In the genomic region with DNA sequence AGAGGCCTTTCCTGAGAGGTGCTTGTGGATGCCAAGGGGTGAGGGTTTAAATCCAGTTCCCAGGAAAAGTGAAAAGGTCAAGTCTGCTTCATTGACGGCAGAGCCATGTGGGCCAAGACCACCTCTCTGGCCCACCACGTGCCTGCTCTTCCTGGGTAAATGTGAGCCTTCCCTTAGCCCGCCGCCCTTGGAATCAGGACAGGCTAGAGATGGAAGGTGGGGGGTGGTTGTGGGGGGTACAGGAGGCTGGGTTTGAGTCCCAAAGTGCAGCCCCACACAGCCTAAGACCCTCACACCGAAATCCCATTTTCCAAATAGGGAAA, we compare ENCODE assay signal across 18 cellular contexts.
"Had no signal": no experiment of that assay in that cellular context is flagged by ENCODE, and none has a peak within 500 bp of the region (broad histone marks: within the 10 kb centered on the region; RNA-seq: fewer than 3 reads in every experiment).

No MANE protein-coding gene starts in this region.

- H3K4me1 ChIP-seq: lower lobe of right lung had no signal

- H3K4me3 Mint-ChIP-seq: activated naive CD8-positive, alpha-beta T cell; activated T-helper 1 cell treated with anti-CD3 and anti-CD28 coated beads, Interleukin-12 subunit alpha, Interleukin-12 subunit beta, Interleukin-2, Interleukin-4 antibody, amounts not matched to agents 30 ng/mL and 10 ng/mL and 1 ng/mL, durations not matched to agents 14 hours and 24 hours and 36 hours; endodermal cell; natural killer cell treated with Interleukin-12 subunit alpha and Interleukin-12 subunit beta and Interleukin-15 and Interleukin-18, amount 100 ng/mL, for 72 hours; stimulated activated naive CD8-positive, alpha-beta T cell treated with anti-CD3 and anti-CD28 coated beads, Interleukin-15, amount 100 ng/mL, for 72 hours; T-helper 17 cell had no signal

- H3K27ac Mint-ChIP-seq: activated naive CD8-positive, alpha-beta T cell; activated T-helper 1 cell treated with anti-CD3 and anti-CD28 coated beads, Interleukin-12 subunit alpha, Interleukin-12 subunit beta, Interleukin-2, Interleukin-4 antibody, amounts not matched to agents 30 ng/mL and 10 ng/mL and 1 ng/mL, durations not matched to agents 14 hours and 24 hours and 36 hours; endodermal cell; natural killer cell treated with Interleukin-12 subunit alpha and Interleukin-12 subunit beta and Interleukin-15 and Interleukin-18, amount 100 ng/mL, for 72 hours; progenitor cell of endocrine pancreas; stimulated activated naive CD8-positive, alpha-beta T cell treated with anti-CD3 and anti-CD28 coated beads, Interleukin-15, amount 100 ng/mL, for 72 hours; T-helper 17 cell had no signal

- H3K9me3 Mint-ChIP-seq: activated T-helper 1 cell treated with anti-CD3 and anti-CD28 coated beads, Interleukin-12 subunit alpha, Interleukin-12 subunit beta, Interleukin-2, Interleukin-4 antibody, amounts not matched to agents 30 ng/mL and 10 ng/mL and 1 ng/mL, durations not matched to agents 14 hours and 24 hours and 36 hours; endodermal cell; natural killer cell treated with Interleukin-12 subunit alpha and Interleukin-12 subunit beta and Interleukin-15 and Interleukin-18, amount 100 ng/mL, for 72 hours; stimulated activated naive CD8-positive, alpha-beta T cell treated with anti-CD3 and anti-CD28 coated beads, Interleukin-15, amount 100 ng/mL, for 72 hours had no signal

- DNase-seq: activated CD4-positive, alpha-beta T cell treated with anti-CD3 and anti-CD28 coated beads, Interleukin-2, amount 50 U/mL, for 4 hours; activated gamma-delta T cell treated with Interleukin-2 at 50 U/mL for 16 hours; activated T-cell treated with anti-CD3 and anti-CD28 coated beads for 4 hours; endodermal cell; foreskin keratinocyte; islet precursor cell; small intestine; stimulated activated CD4-positive, alpha-beta T cell treated with anti-CD3 and anti-CD28 coated beads, Interleukin-15, amount 100 ng/mL, for 24 hours; stimulated activated CD4-positive, alpha-beta T cell treated with anti-CD3 and anti-CD28 coated beads, Interleukin-2, amount 100 ng/mL, for 48 hours; stimulated activated naive CD8-positive, alpha-beta T cell treated with anti-CD3 and anti-CD28 coated beads, Interleukin-15, amount 100 ng/mL, for 72 hours; T-helper 17 cell; WERI-Rb-1 had no signal

- H3K36me3 ChIP-seq: lower lobe of right lung, WERI-Rb-1 had no signal

- H3K9me3 ChIP-seq: lower lobe of right lung had no signal

- H3K4me3 ChIP-seq: lower lobe of right lung had no signal

- H3K27ac ChIP-seq: epithelial cell of prostate, foreskin keratinocyte, lower lobe of right lung, WERI-Rb-1 had no signal

- H3K27me3 ChIP-seq: foreskin keratinocyte had no signal

- H3K4me1 Mint-ChIP-seq: T-helper 17 cell had no signal

- ATAC-seq: foreskin keratinocyte; natural killer cell treated with Interleukin-12 subunit alpha and Interleukin-12 subunit beta and Interleukin-15 and Interleukin-18, amount 100 ng/mL, for 72 hours; stimulated activated naive CD8-positive, alpha-beta T cell treated with anti-CD3 and anti-CD28 coated beads, Interleukin-15, amount 100 ng/mL, for 72 hours; T-helper 17 cell had no signal

- H3K36me3 Mint-ChIP-seq: activated naive CD8-positive, alpha-beta T cell; natural killer cell treated with Interleukin-12 subunit alpha and Interleukin-12 subunit beta and Interleukin-15 and Interleukin-18, amount 100 ng/mL, for 72 hours had no signal

- H3K27me3 Mint-ChIP-seq: activated naive CD8-positive, alpha-beta T cell; progenitor cell of endocrine pancreas had no signal
